1 cellular context compared by ENCODE assay signal in the genomic region with DNA sequence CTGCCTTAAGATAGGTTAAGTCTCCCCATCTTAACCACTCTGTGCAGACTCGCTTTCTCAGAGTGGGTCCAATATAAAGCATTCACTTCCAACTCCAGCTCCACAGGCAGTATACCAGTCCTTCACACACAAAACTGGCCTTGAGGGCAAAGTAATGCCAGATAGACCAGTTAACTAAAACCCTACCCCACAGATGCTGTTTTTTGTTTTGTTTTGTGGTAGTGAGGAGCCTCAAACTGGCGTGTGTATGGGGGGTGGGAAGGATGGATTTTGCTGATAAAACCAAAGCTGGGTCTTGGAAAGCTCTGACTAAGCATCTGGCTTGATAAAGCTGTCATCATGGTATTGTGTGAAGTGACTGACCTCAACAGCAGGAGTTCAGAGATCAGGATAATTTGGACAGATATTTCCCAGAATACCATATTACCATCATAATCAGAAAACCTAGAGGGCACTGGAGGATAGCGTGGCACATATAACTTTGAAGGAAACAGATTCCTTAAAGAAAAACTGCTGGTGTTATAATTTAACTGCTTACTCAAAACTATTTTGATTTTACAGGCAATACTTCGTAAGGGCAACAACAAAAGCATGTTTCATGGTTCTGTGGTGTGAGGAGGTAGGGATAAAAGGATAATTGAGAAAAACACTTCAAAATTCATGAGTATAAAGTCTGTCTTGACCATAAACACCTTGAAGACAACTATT.
TF ChIP-seq lines count a peak whose summit lies in the region.

No MANE protein-coding gene starts in this region.

TF ChIP-seq in K562, 482 proteins besides CTCF, POLR2A, EP300 and RAD21 (continued from another document and continues in another):
- TF ChIP-seq E2F6 (IDR thresholded peaks at IDR 0.05; ENCODE audit: borderline replicate concordance in 1 of 2, extremely low read depth in 1 of 2, insufficient read depth in 1 of 2, insufficient read length in 1 of 2, low read depth in 1 of 2, low read length in 1 of 2, poor library complexity in 1 of 2, severe bottlenecking in 1 of 2) (no peak), ETV1 (tag; conservative IDR thresholded peaks at IDR 0.05; ENCODE audit: low read depth) (no peak; the same call in 1 of the 2 replicates), FUS (optimal IDR thresholded peaks at IDR 0.05; ENCODE audit: low read depth, low read length) (no peak), ERF (CRISPR knock-in tag; IDR thresholded peaks at IDR 0.05) (0 out of 2 replicates have a peak, but pooled peaks have one; percentile 69), ZC3H4 (CRISPR knock-in tag; IDR thresholded peaks at IDR 0.05; ENCODE audit: borderline replicate concordance) (no peak), SMARCA5 (IDR thresholded peaks at IDR 0.05) (no peak; the same call in 1 of the 2 replicates), ZSCAN29 (IDR thresholded peaks at IDR 0.05) (no peak), PRPF4 (IDR thresholded peaks at IDR 0.05; ENCODE audit: insufficient read depth, low read depth, low read length, poor library complexity, severe bottlenecking) (no peak), ZBTB49 (CRISPR knock-in tag; IDR thresholded peaks at IDR 0.05; ENCODE audit: borderline replicate concordance) (no peak), RBM25 (IDR thresholded peaks at IDR 0.05; ENCODE audit: low read depth, low read length, severe bottlenecking) (no peak), KDM4B (IDR thresholded peaks at IDR 0.05; ENCODE audit: borderline replicate concordance in 2 of 2, low read depth in 1 of 2) (0 out of 4 replicates have a peak, but pooled peaks of 1 of the 2 experiments have one; percentile 13), XRCC5 (IDR thresholded peaks at IDR 0.05; ENCODE audit: low read depth, low read length) (peak; percentile 68; the same call in 1 of the 2 replicates), TAL1 (IDR thresholded peaks at IDR 0.05) (peak; percentile 96), NCOA6 (IDR thresholded peaks at IDR 0.05) (no peak), HOMEZ (CRISPR knock-in tag; IDR thresholded peaks at IDR 0.05) (no peak), PHF20 (IDR thresholded peaks at IDR 0.05; ENCODE audit: partially characterized antibody) (no peak), HNRNPLL (IDR thresholded peaks at IDR 0.05; ENCODE audit: low read depth, low read length, poor library complexity, severe bottlenecking) (no peak), KAT2B (IDR thresholded peaks at IDR 0.05; ENCODE audit: low read depth, low read length) (no peak), HDAC1 (IDR thresholded peaks at IDR 0.05) (peak; percentile 86 to 100; a peak in 3 of 4 replicates), TCF3 (CRISPR knock-in tag; IDR thresholded peaks at IDR 0.05) (peak; percentile 95), HBP1 (CRISPR knock-in tag; IDR thresholded peaks at IDR 0.05) (peak; percentile 88), ZZZ3 (IDR thresholded peaks at IDR 0.05) (no peak), RCOR1 (IDR thresholded peaks at IDR 0.05; ENCODE audit: borderline replicate concordance in 1 of 2, low read depth in 2 of 2, low read length in 2 of 2) (peak; percentile 99 to 100), GTF2F1 (IDR thresholded peaks at IDR 0.05; ENCODE audit: low read depth, low read length) (no peak), BCL6 (CRISPR knock-in tag; IDR thresholded peaks at IDR 0.05) (0 out of 2 replicates have a peak, but pooled peaks have one; percentile 58)
- TF ChIP-seq, protein P1, sequence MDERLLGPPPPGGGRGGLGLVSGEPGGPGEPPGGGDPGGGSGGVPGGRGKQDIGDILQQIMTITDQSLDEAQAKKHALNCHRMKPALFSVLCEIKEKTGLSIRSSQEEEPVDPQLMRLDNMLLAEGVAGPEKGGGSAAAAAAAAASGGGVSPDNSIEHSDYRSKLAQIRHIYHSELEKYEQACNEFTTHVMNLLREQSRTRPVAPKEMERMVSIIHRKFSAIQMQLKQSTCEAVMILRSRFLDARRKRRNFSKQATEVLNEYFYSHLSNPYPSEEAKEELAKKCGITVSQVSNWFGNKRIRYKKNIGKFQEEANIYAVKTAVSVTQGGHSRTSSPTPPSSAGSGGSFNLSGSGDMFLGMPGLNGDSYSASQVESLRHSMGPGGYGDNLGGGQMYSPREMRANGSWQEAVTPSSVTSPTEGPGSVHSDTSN (CRISPR knock-in tag; IDR thresholded peaks at IDR 0.05; ENCODE audit: low read depth) = no peak
- TF ChIP-seq, protein P1 (tag; conservative IDR thresholded peaks at IDR 0.05; ENCODE audit: low read depth) = peak; percentile 97
- TF ChIP-seq, protein P2, sequence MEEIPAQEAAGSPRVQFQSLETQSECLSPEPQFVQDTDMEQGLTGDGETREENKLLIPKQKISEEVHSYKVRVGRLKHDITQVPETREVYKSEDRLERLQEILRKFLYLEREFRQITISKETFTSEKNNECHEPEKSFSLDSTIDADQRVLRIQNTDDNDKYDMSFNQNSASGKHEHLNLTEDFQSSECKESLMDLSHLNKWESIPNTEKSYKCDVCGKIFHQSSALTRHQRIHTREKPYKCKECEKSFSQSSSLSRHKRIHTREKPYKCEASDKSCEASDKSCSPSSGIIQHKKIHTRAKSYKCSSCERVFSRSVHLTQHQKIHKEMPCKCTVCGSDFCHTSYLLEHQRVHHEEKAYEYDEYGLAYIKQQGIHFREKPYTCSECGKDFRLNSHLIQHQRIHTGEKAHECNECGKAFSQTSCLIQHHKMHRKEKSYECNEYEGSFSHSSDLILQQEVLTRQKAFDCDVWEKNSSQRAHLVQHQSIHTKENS (CRISPR knock-in tag; IDR thresholded peaks at IDR 0.05) = no peak
- TF ChIP-seq, protein P3, sequence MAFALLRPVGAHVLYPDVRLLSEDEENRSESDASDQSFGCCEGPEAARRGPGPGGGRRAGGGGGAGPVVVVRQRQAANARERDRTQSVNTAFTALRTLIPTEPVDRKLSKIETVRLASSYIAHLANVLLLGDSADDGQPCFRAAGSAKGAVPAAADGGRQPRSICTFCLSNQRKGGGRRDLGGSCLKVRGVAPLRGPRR (CRISPR knock-in tag; IDR thresholded peaks at IDR 0.05) = no peak
- TF ChIP-seq, protein P4, sequence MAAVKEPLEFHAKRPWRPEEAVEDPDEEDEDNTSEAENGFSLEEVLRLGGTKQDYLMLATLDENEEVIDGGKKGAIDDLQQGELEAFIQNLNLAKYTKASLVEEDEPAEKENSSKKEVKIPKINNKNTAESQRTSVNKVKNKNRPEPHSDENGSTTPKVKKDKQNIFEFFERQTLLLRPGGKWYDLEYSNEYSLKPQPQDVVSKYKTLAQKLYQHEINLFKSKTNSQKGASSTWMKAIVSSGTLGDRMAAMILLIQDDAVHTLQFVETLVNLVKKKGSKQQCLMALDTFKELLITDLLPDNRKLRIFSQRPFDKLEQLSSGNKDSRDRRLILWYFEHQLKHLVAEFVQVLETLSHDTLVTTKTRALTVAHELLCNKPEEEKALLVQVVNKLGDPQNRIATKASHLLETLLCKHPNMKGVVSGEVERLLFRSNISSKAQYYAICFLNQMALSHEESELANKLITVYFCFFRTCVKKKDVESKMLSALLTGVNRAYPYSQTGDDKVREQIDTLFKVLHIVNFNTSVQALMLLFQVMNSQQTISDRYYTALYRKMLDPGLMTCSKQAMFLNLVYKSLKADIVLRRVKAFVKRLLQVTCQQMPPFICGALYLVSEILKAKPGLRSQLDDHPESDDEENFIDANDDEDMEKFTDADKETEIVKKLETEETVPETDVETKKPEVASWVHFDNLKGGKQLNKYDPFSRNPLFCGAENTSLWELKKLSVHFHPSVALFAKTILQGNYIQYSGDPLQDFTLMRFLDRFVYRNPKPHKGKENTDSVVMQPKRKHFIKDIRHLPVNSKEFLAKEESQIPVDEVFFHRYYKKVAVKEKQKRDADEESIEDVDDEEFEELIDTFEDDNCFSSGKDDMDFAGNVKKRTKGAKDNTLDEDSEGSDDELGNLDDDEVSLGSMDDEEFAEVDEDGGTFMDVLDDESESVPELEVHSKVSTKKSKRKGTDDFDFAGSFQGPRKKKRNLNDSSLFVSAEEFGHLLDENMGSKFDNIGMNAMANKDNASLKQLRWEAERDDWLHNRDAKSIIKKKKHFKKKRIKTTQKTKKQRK (IDR thresholded peaks at IDR 0.05; ENCODE audit: borderline replicate concordance, low read depth, low read length) = no peak
- TF ChIP-seq, protein P5, sequence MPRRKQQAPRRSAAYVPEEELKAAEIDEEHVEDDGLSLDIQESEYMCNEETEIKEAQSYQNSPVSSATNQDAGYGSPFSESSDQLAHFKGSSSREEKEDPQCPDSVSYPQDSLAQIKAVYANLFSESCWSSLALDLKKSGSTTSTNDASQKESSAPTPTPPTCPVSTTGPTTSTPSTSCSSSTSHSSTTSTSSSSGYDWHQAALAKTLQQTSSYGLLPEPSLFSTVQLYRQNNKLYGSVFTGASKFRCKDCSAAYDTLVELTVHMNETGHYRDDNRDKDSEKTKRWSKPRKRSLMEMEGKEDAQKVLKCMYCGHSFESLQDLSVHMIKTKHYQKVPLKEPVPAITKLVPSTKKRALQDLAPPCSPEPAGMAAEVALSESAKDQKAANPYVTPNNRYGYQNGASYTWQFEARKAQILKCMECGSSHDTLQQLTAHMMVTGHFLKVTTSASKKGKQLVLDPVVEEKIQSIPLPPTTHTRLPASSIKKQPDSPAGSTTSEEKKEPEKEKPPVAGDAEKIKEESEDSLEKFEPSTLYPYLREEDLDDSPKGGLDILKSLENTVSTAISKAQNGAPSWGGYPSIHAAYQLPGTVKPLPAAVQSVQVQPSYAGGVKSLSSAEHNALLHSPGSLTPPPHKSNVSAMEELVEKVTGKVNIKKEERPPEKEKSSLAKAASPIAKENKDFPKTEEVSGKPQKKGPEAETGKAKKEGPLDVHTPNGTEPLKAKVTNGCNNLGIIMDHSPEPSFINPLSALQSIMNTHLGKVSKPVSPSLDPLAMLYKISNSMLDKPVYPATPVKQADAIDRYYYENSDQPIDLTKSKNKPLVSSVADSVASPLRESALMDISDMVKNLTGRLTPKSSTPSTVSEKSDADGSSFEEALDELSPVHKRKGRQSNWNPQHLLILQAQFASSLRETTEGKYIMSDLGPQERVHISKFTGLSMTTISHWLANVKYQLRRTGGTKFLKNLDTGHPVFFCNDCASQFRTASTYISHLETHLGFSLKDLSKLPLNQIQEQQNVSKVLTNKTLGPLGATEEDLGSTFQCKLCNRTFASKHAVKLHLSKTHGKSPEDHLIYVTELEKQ (CRISPR knock-in tag; IDR thresholded peaks at IDR 0.05) = no peak
- TF ChIP-seq, protein P6, sequence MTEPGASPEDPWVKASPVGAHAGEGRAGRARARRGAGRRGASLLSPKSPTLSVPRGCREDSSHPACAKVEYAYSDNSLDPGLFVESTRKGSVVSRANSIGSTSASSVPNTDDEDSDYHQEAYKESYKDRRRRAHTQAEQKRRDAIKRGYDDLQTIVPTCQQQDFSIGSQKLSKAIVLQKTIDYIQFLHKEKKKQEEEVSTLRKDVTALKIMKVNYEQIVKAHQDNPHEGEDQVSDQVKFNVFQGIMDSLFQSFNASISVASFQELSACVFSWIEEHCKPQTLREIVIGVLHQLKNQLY (CRISPR knock-in tag; conservative IDR thresholded peaks at IDR 0.05) = no peak
